33 cellular contexts compared by ENCODE assay signal in genomic region chrX:109749207-109749606, GRCh38.
"Had no signal": no experiment of that assay in that cellular context is flagged by ENCODE, and none has a peak within 500 bp of the region (broad histone marks: within the 10 kb centered on the region; RNA-seq: fewer than 3 reads in every experiment).

No MANE protein-coding gene starts in this region.

- H3K36me3 ChIP-seq: adrenal gland, ascending aorta, brain microvascular endothelial cell, breast epithelium, cardiac muscle cell had no signal

- DNase-seq: activated effector memory CD4-positive, alpha-beta T cell treated with anti-CD3 and anti-CD28 coated beads, Interleukin-2, amount 50 U/mL, for 16 hours; activated effector memory CD4-positive, alpha-beta T cell treated with Interleukin-2 at 50 U/mL for 16 hours; activated gamma-delta T cell; activated gamma-delta T cell treated with Interleukin-2 at 50 U/mL for 16 hours; activated naive CD4-positive, alpha-beta T cell; activated naive CD4-positive, alpha-beta T cell treated with anti-CD3 and anti-CD28 coated beads for 36 hours; activated naive CD4-positive, alpha-beta T cell treated with anti-CD3 and anti-CD28 coated beads, Interleukin-2, amount 10 ng/mL, durations not matched to agents 7 days and 5 days; activated naive CD4-positive, alpha-beta T cell treated with anti-CD3 and anti-CD28 coated beads, Interleukin-2, amount 50 U/mL, for 16 hours; activated naive CD4-positive, alpha-beta T cell treated with Interleukin-2 at 50 U/mL for 16 hours; activated naive CD8-positive, alpha-beta T cell treated with anti-CD3 and anti-CD28 coated beads for 36 hours; activated naive CD8-positive, alpha-beta T cell treated with anti-CD3 and anti-CD28 coated beads, Interleukin-2, amount 10 ng/mL, durations not matched to agents 7 days and 5 days; activated naive CD8-positive, alpha-beta T cell treated with anti-CD3 and anti-CD28 coated beads, Interleukin-2, amount 50 U/mL, for 24 hours; activated T-cell treated with anti-CD3 and anti-CD28 coated beads for 4 hours; activated T-cell treated with anti-CD3 and anti-CD28 coated beads, Interleukin-2, amount 50 U/mL, for 1 hour; activated T-cell treated with anti-CD3 and anti-CD28 coated beads, Interleukin-2, amount 50 U/mL, for 24 hours; activated T-cell treated with anti-CD3 and anti-CD28 coated beads, Interleukin-2, amount 50 U/mL, for 4 hours; activated T-cell treated with anti-CD3 and anti-CD28 coated beads, Interleukin-2, amount 50 U/mL, for 48 hours; activated T-cell treated with anti-CD3 and anti-CD28 coated beads, Interleukin-2, amount 50 U/mL, for 72 hours; adrenal gland; amniotic stem cell; amygdala; anterior cingulate cortex; aorta; body of pancreas; brain microvascular endothelial cell; caudate nucleus; central memory CD4-positive, alpha-beta T cell; cerebellar nuclear complex had no signal

- H3K27ac ChIP-seq: adrenal gland, ascending aorta, body of pancreas, brain microvascular endothelial cell, breast epithelium, cardiac muscle cell had no signal

- FAIRE-seq: astrocyte, bronchial epithelial cell had no signal

- H3K27me3 ChIP-seq: ascending aorta, body of pancreas, brain microvascular endothelial cell, cardiac muscle cell had no signal

- H3K4me3 ChIP-seq: adrenal gland, ascending aorta, body of pancreas, breast epithelium, cardiac muscle cell had no signal

- H3K4me1 ChIP-seq: adrenal gland, ascending aorta, body of pancreas, breast epithelium had no signal

- H3K9me3 ChIP-seq: adrenal gland, ascending aorta, body of pancreas, breast epithelium had no signal
